8 cellular contexts compared by ENCODE assay signal in the genomic region with DNA sequence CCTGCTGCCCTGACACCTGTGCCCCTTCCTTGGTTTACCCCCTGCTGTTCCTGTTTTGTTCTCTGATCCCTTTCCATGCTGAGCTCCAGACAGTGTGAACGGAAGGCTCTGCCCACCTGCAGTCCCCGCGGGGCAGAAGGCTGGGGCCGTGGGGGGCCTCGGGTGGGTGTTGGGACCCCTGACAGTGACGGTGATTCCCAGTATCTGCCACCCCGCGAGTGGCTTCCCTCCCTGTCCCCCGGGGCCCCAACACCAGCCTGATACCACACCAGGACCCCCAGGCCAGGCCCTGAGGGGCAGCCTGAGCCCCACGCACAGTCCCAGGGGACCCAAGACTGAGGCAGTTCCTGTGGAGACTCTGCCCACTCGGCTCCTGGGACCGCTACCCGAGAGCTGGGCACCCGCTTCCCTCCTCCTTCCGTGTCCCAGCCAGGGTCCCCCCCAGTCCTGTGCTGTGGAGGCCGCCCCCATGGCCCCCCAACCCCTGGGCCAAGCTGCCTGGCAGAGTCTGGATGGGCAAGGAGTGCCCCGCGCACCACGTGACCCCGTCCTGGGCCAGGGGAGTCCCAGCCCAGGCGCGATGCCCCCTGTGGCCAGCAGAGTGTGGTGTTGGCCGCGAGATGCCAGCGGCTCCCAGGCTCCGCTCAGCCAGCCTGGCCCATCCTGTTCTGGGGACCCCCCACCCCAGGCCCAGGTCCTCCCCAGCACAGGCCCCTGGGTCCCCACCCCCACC. TPM values are rescaled to one million over a fixed set of nuclear protein-coding genes. Genes with fewer than 3 reads are reported as not detected.
DNase-seq lines count a peak whose midpoint lies in the region; ATAC-seq and TF ChIP-seq lines count a peak whose summit lies in the region.

No MANE protein-coding gene starts in this region.

- no peak overlapping the region for H4K8ac ChIP-seq in neuronal stem cell (ENCODE audit: low read depth, low read length)

- H2BK5ac ChIP-seq in neuronal stem cell (ENCODE audit: low read length): peak overlapping the region; percentile 66

- no peak overlapping the region for H2BK120ac ChIP-seq in neuronal stem cell (ENCODE audit: low read depth, low read length)

- no peak overlapping the region for H3K27ac ChIP-seq in neuronal stem cell (replicated peaks; ENCODE audit: low read length)
- H3K27ac ChIP-seq in vagina: no peak overlapping the region

- no peak overlapping the region for H3K23ac ChIP-seq in neuronal stem cell (ENCODE audit: low read depth, low read length, poor library complexity)

- no CpG with 5 or more reads among the region's 26 CpGs for WGBS in neuronal stem cell (ENCODE audit: extremely low coverage in 2 of 2, insufficient read length in 2 of 2, insufficient replicate concordance in 1 of 2), 2 donors

- peak overlapping the region; percentile 5 for H3K18ac ChIP-seq in neuronal stem cell (ENCODE audit: low read length)

- H3K27me3 ChIP-seq in GM06990 (replicated peaks; ENCODE audit: control insufficient read depth, insufficient read depth, low read length) (no peaks in the 10 kb centered on the region; the same call in 1 of the 2 replicates), neuronal stem cell (ENCODE audit: control insufficient read depth in 3 of 3, insufficient read depth in 3 of 3, low read depth in 1 of 3, low read length in 3 of 3) (peaks cover 0 to 79% (median 2%) of the 10 kb centered on the region in 3 experiments), vagina (no peaks in the 10 kb centered on the region)

- no peak overlapping the region for H3K4ac ChIP-seq in neuronal stem cell (ENCODE audit: low read length)

- peak overlapping the region; percentile 97 for H2AK5ac ChIP-seq in neuronal stem cell (ENCODE audit: low read depth, low read length)

- H3K9me3 ChIP-seq in neuronal stem cell (replicated peaks in 1 of 2; ENCODE audit: control insufficient read depth in 2 of 2, insufficient read depth in 1 of 2, low read depth in 1 of 2, low read length in 2 of 2): no peaks in the 10 kb centered on the region
- no peaks in the 10 kb centered on the region for H3K9me3 ChIP-seq in vagina

- H3K36me3 ChIP-seq in GM06990 (ENCODE audit: control insufficient read depth, insufficient read depth, low read length): no peaks in the 10 kb centered on the region
- no peaks in the 10 kb centered on the region for H3K36me3 ChIP-seq in neuronal stem cell (replicated peaks in 1 of 2; ENCODE audit: control insufficient read depth in 2 of 2, insufficient read depth in 2 of 2, low read length in 2 of 2)
- H3K36me3 ChIP-seq in vagina: no peaks in the 10 kb centered on the region

- H3K4me3 ChIP-seq in GM06990 (replicated peaks; ENCODE audit: low read depth, low read length) (no peak overlapping the region), fibroblast of mammary gland (ENCODE audit: control insufficient read depth, low read depth, low read length) (no peak overlapping the region), neuronal stem cell (ENCODE audit: low read length in 2 of 2) (no peak overlapping the region), vagina (no peak overlapping the region)

- H3K4me1 ChIP-seq in neuronal stem cell (ENCODE audit: control insufficient read depth in 2 of 2, insufficient read depth in 1 of 2, low read depth in 1 of 2, low read length in 2 of 2): peaks cover 5 to 7% of the 10 kb centered on the region in 2 donors
- peaks cover 16% of the 10 kb centered on the region for H3K4me1 ChIP-seq in vagina

- no peak overlapping the region for H2AFZ ChIP-seq in neuronal stem cell (ENCODE audit: low read length)

- H2BK15ac ChIP-seq in neuronal stem cell (ENCODE audit: low read length): peak overlapping the region; percentile 92

- no peak overlapping the region for H3K14ac ChIP-seq in neuronal stem cell (ENCODE audit: low read length)

- no peak overlapping the region for H3K9ac ChIP-seq in neuronal stem cell (ENCODE audit: low read depth, low read length, poor library complexity)

- DNase-seq in 8988T (peak; percentile 99), GM06990 (ENCODE audit: extremely low read depth, insufficient read length) (peak; percentile 34), NCI-H226 (peak; percentile 57), fibroblast of mammary gland (ENCODE audit: low read depth) (peak; percentile 33), neuronal stem cell (ENCODE audit: low spot score) (peak; percentile 64), vagina (ENCODE audit: extremely low spot score in 2 of 2) (no peak)
- peak; percentile 78 for DNase-seq in activated CD8-positive, alpha-beta memory T cell treated with anti-CD3 and anti-CD28 coated beads, Interleukin-2, amount 50 U/mL, for 48 hours

- no peak overlapping the region for H3K4me2 ChIP-seq in neuronal stem cell (ENCODE audit: insufficient read depth, low read length, poor library complexity, severe bottlenecking)

- ATAC-seq in HG03342 (IDR thresholded peaks at IDR 0.05; ENCODE audit: unreplicated experiment): no peak

- TF ChIP-seq CTCF in GM06990 (IDR thresholded peaks at IDR 0.05; ENCODE audit: insufficient read depth, low read length, poor library complexity, severe bottlenecking): peak; percentile 76
- TF ChIP-seq CTCF in fibroblast of mammary gland (conservative IDR thresholded peaks at IDR 0.05; ENCODE audit: control insufficient read depth, insufficient read depth, low read depth, low read length): peak; percentile 63
- TF ChIP-seq CTCF in vagina (IDR thresholded peaks at IDR 0.05): peak; percentile 28 to 61 (median 44)

- no peaks in the 10 kb centered on the region for H3K79me1 ChIP-seq in neuronal stem cell (ENCODE audit: low read depth, low read length)

- intact Hi-C loops in vagina (cut with DNase I): no loop called here

- no peak overlapping the region for H2BK12ac ChIP-seq in neuronal stem cell (ENCODE audit: low read length)

- H4K91ac ChIP-seq in neuronal stem cell (ENCODE audit: low read depth, low read length, poor library complexity): no peak overlapping the region

- no peak for TF ChIP-seq POLR2A in vagina (IDR thresholded peaks at IDR 0.05)

RNA-seq across cellular contexts. Expression of gene C1QTNF8, which starts 10.0 kb away (rescaled TPM):
- polyA plus RNA-seq in neuronal stem cell (2013, experiment 1 of 2): not detected
- not detected for polyA plus RNA-seq in neuronal stem cell (2013, experiment 2 of 2)
- total RNA-seq in vagina: not detected

RNA-seq across cellular contexts. Expression of gene SSTR5, which starts 33.5 kb away (rescaled TPM):
- not detected for polyA plus RNA-seq in neuronal stem cell (2013, experiment 1 of 2)
- polyA plus RNA-seq in neuronal stem cell (2013, experiment 2 of 2): not detected
- 0.98 TPM for total RNA-seq in vagina

RNA-seq across cellular contexts. Expression of gene CACNA1H, which starts 46.9 kb away (rescaled TPM):
- polyA plus RNA-seq in neuronal stem cell (2013, experiment 1 of 2): 21.5 TPM
- polyA plus RNA-seq in neuronal stem cell (2013, experiment 2 of 2): 21.7 TPM
- 10.8 TPM for total RNA-seq in vagina

Comparison
In these comparisons a context has a peak if more than half of its experiments do, and no peak if none do; other contexts are left out.
1. DNase-seq: peak in 8988T (single experiment), GM06990 (single experiment), NCI-H226 (single experiment), activated CD8-positive, alpha-beta memory T cell treated with anti-CD3 and anti-CD28 coated beads, Interleukin-2, amount 50 U/mL, for 48 hours (single experiment), fibroblast of mammary gland (single experiment) and neuronal stem cell (single experiment); none in vagina (0 of 2).
2. Peak in every context shown above with its lines, with median percentiles within 50 percentile points of each other: CTCF ChIP-seq.